ENCODE assay signal across 12 cellular contexts in genomic region chr22:19914201-19914943, GRCh38. TPM values are rescaled to one million over a fixed set of nuclear protein-coding genes. Genes with fewer than 3 reads are reported as not detected.
A peak's percentile ranks its signal among the peaks of the same experiment; 100 is the strongest.
DNase-seq lines count a peak whose midpoint lies in the region; ATAC-seq and TF ChIP-seq lines count a peak whose summit lies in the region.
"Had no signal": no experiment of that assay in that cellular context is flagged by ENCODE, and none has a peak within 500 bp of the region (broad histone marks: within the 10 kb centered on the region; RNA-seq: fewer than 3 reads in every experiment).

No MANE protein-coding gene starts in this region.

- peaks cover 26% of the 10 kb centered on the region for H3K36me3 ChIP-seq in KOPT-K1 (ENCODE audit: insufficient read depth, low read length)

- no peaks in the 10 kb centered on the region for H3K9me3 Mint-ChIP-seq in central memory CD8-positive, alpha-beta T cell
- no peaks in the 10 kb centered on the region for H3K9me3 Mint-ChIP-seq in progenitor cell of endocrine pancreas (ENCODE audit: low read depth)

- no peak for DNase-seq in central memory CD8-positive, alpha-beta T cell (ENCODE audit: low spot score in 2 of 2)
- DNase-seq in progenitor cell of endocrine pancreas (ENCODE audit: low spot score, unreplicated experiment) = no peak
- no peak for DNase-seq in dermis blood vessel endothelial cell
- no peak for DNase-seq in globus pallidus (ENCODE audit: low spot score)
- DNase-seq: ACHN; BE2C; C1 segment of cervical spinal cord; Caco-2; CD4-positive, CD25-positive, alpha-beta regulatory T cell; H9 had no signal

- TF ChIP-seq CTCF in progenitor cell of endocrine pancreas (IDR thresholded peaks at IDR 0.05; ENCODE audit: unreplicated experiment) = no peak

- peak overlapping the region; percentile 32 for H3K27ac Mint-ChIP-seq in central memory CD8-positive, alpha-beta T cell (ENCODE audit: low read depth)
- peak overlapping the region; percentile 7 for H3K27ac Mint-ChIP-seq in progenitor cell of endocrine pancreas
- H3K27ac Mint-ChIP-seq: H9 had no signal

- ATAC-seq in central memory CD8-positive, alpha-beta T cell (replicated peaks; ENCODE audit: extremely low read depth, poor library complexity, severe bottlenecking) = no peak
- ATAC-seq in HG02973 (IDR thresholded peaks at IDR 0.05; ENCODE audit: unreplicated experiment) = no peak

- peaks cover 24% of the 10 kb centered on the region for H3K36me3 Mint-ChIP-seq in central memory CD8-positive, alpha-beta T cell (ENCODE audit: insufficient read depth)
- peaks cover 11% of the 10 kb centered on the region for H3K36me3 Mint-ChIP-seq in progenitor cell of endocrine pancreas (ENCODE audit: insufficient read depth)

- H3K9me3 ChIP-seq in KOPT-K1 (ENCODE audit: insufficient read depth, low read length, poor library complexity, severe bottlenecking) = peaks cover 9% of the 10 kb centered on the region
- H3K9me3 ChIP-seq: Caco-2 had no signal

- peak overlapping the region; percentile 45 for H3K27ac ChIP-seq in KOPT-K1 (ENCODE audit: low read depth, low read length, poor library complexity, severe bottlenecking)

- no peaks in the 10 kb centered on the region for H3K27me3 Mint-ChIP-seq in central memory CD8-positive, alpha-beta T cell
- peaks cover 21% of the 10 kb centered on the region for H3K27me3 Mint-ChIP-seq in progenitor cell of endocrine pancreas
- H3K27me3 Mint-ChIP-seq: CD4-positive, CD25-positive, alpha-beta regulatory T cell had no signal

- peaks cover 6% of the 10 kb centered on the region for H3K4me1 Mint-ChIP-seq in central memory CD8-positive, alpha-beta T cell
- H3K4me1 Mint-ChIP-seq in progenitor cell of endocrine pancreas (ENCODE audit: low read depth) = peaks cover 1% of the 10 kb centered on the region

- H3K4me3 Mint-ChIP-seq in central memory CD8-positive, alpha-beta T cell = no peak overlapping the region
- H3K4me3 Mint-ChIP-seq in progenitor cell of endocrine pancreas (ENCODE audit: low read depth) = no peak overlapping the region
- H3K4me3 Mint-ChIP-seq: CD4-positive, CD25-positive, alpha-beta regulatory T cell; H9 had no signal

RNA-seq across cellular contexts. Expression of gene COMT, which starts 27.2 kb away (rescaled TPM):
- total RNA-seq in progenitor cell of endocrine pancreas (48.7 and 58.2 TPM in 2 replicates), dermis blood vessel endothelial cell (551 and 616 TPM in 2 replicates)

RNA-seq across cellular contexts. Expression of gene TXNRD2, which starts 27.2 kb away (rescaled TPM):
- 14.0 and 14.3 TPM in 2 replicates for total RNA-seq in progenitor cell of endocrine pancreas
- 81.9 and 129 TPM in 2 replicates for total RNA-seq in dermis blood vessel endothelial cell

RNA-seq across cellular contexts. Expression of gene GNB1L, which starts 59.7 kb away (rescaled TPM):
- total RNA-seq in progenitor cell of endocrine pancreas = 9.0 and 9.9 TPM in 2 replicates
- 7.3 and 12.4 TPM in 2 replicates for total RNA-seq in dermis blood vessel endothelial cell

RNA-seq across cellular contexts. Expression of gene RTL10, which starts 59.7 kb away (rescaled TPM):
- total RNA-seq in progenitor cell of endocrine pancreas (27.2 and 27.4 TPM in 2 replicates), dermis blood vessel endothelial cell (28.1 and 30.7 TPM in 2 replicates)
